Comparison of ENCODE assay signal across 1 cellular context in genomic region chr7:32494946-32495297, GRCh38.
TF ChIP-seq lines count a peak whose summit lies in the region.

No MANE protein-coding gene starts in this region.

TF ChIP-seq in HepG2, 621 proteins besides CTCF, POLR2A, EP300 and RAD21 (continued from another document and continues in another):
- TF ChIP-seq ZNF512B (CRISPR knock-in tag; IDR thresholded peaks at IDR 0.05; ENCODE audit: borderline replicate concordance) (0 out of 2 replicates have a peak, but pooled peaks have one; percentile 45), CHD2 (IDR thresholded peaks at IDR 0.05; ENCODE audit: low read depth, low read length) (no peak), MAX (IDR thresholded peaks at IDR 0.05) (peak; percentile 30; the same call in 1 of the 2 replicates), ZNF713 (CRISPR knock-in tag; IDR thresholded peaks at IDR 0.05) (no peak), ARID5B (CRISPR knock-in tag; IDR thresholded peaks at IDR 0.05) (no peak), ZNF552 (CRISPR knock-in tag; IDR thresholded peaks at IDR 0.05; ENCODE audit: borderline replicate concordance) (no peak), HMGA1 (CRISPR knock-in tag; conservative IDR thresholded peaks at IDR 0.05) (no peak), ZNF430 (CRISPR knock-in tag; IDR thresholded peaks at IDR 0.05) (peak; percentile 4; the same call in 1 of the 2 replicates), ZNF367 (CRISPR knock-in tag; IDR thresholded peaks at IDR 0.05; ENCODE audit: borderline replicate concordance) (no peak), NCOA5 (CRISPR knock-in tag; IDR thresholded peaks at IDR 0.05) (no peak), HDAC6 (IDR thresholded peaks at IDR 0.05; ENCODE audit: low read depth, low read length) (no peak), JUNB (CRISPR knock-in tag; IDR thresholded peaks at IDR 0.05; ENCODE audit: borderline replicate concordance) (no peak), SRY (CRISPR knock-in tag; IDR thresholded peaks at IDR 0.05) (no peak; the same call in 1 of the 2 replicates), ZNF740 (CRISPR knock-in tag; IDR thresholded peaks at IDR 0.05) (no peak), AGO2 (optimal IDR thresholded peaks at IDR 0.05; ENCODE audit: low read depth, low read length) (no peak), DNMT3B (CRISPR knock-in tag; conservative IDR thresholded peaks at IDR 0.05) (no peak), ATF1 (CRISPR knock-in tag; IDR thresholded peaks at IDR 0.05) (no peak), ZNF496 (CRISPR knock-in tag; IDR thresholded peaks at IDR 0.05; ENCODE audit: insufficient replicate concordance) (no peak), HINFP (CRISPR knock-in tag; IDR thresholded peaks at IDR 0.05; ENCODE audit: low read depth) (no peak), ZBTB21 (CRISPR knock-in tag; IDR thresholded peaks at IDR 0.05) (no peak), ZNF296 (CRISPR knock-in tag; conservative IDR thresholded peaks at IDR 0.05) (no peak), ZNF773 (CRISPR knock-in tag; IDR thresholded peaks at IDR 0.05; ENCODE audit: borderline replicate concordance) (no peak), IRF1 (CRISPR knock-in tag; IDR thresholded peaks at IDR 0.05; ENCODE audit: low read depth) (no peak), NRL (CRISPR knock-in tag; IDR thresholded peaks at IDR 0.05; ENCODE audit: borderline replicate concordance) (no peak), FOXM1 (CRISPR knock-in tag; IDR thresholded peaks at IDR 0.05) (no peak), HBP1 (CRISPR knock-in tag; IDR thresholded peaks at IDR 0.05; ENCODE audit: low read depth) (peak; percentile 68; the same call in 1 of the 2 replicates), MEIS1 (CRISPR knock-in tag; IDR thresholded peaks at IDR 0.05; ENCODE audit: borderline replicate concordance) (no peak), ZNF232 (CRISPR knock-in tag; IDR thresholded peaks at IDR 0.05; ENCODE audit: borderline replicate concordance) (no peak), ETV5 (CRISPR knock-in tag; IDR thresholded peaks at IDR 0.05; ENCODE audit: borderline replicate concordance) (no peak), NR1H2 (CRISPR knock-in tag; IDR thresholded peaks at IDR 0.05; ENCODE audit: borderline replicate concordance, low read depth) (no peak), RBM22 (optimal IDR thresholded peaks at IDR 0.05; ENCODE audit: low read length) (no peak), ZFP36L2 (CRISPR knock-in tag; IDR thresholded peaks at IDR 0.05) (no peak), GMEB1 (CRISPR knock-in tag; IDR thresholded peaks at IDR 0.05; ENCODE audit: borderline replicate concordance) (no peak), ZBTB10 (CRISPR knock-in tag; IDR thresholded peaks at IDR 0.05; ENCODE audit: borderline replicate concordance) (no peak), HNRNPLL (IDR thresholded peaks at IDR 0.05; ENCODE audit: low read depth, low read length, poor library complexity, severe bottlenecking) (peak; percentile 87), ZSCAN12 (CRISPR knock-in tag; IDR thresholded peaks at IDR 0.05) (no peak), ZNF225 (CRISPR knock-in tag; IDR thresholded peaks at IDR 0.05) (no peak), MIXL1 (CRISPR knock-in tag; IDR thresholded peaks at IDR 0.05) (no peak), ONECUT2 (CRISPR knock-in tag; IDR thresholded peaks at IDR 0.05) (no peak), POLR2AphosphoS5 (IDR thresholded peaks at IDR 0.05; ENCODE audit: low read depth, low read length) (peak; percentile 90), ZNF589 (CRISPR knock-in tag; conservative IDR thresholded peaks at IDR 0.05) (no peak), ZBTB34 (CRISPR knock-in tag; IDR thresholded peaks at IDR 0.05) (no peak), IRF2 (CRISPR knock-in tag; IDR thresholded peaks at IDR 0.05) (0 out of 2 replicates have a peak, but pooled peaks have one; percentile 9), U2AF2 (IDR thresholded peaks at IDR 0.05; ENCODE audit: low read depth, low read length) (no peak), XBP1 (CRISPR knock-in tag; IDR thresholded peaks at IDR 0.05) (no peak), TRIM24 (CRISPR knock-in tag; IDR thresholded peaks at IDR 0.05) (no peak), TAF1 (CRISPR knock-in tag; IDR thresholded peaks at IDR 0.05) (peak; percentile 79; the same call in 1 of the 2 replicates), KMT2A (CRISPR knock-in tag; IDR thresholded peaks at IDR 0.05) (0 out of 2 replicates have a peak, but pooled peaks have one; percentile 15), FOSL2 (CRISPR knock-in tag; IDR thresholded peaks at IDR 0.05) (0 out of 2 replicates have a peak, but pooled peaks have one; percentile 1), ZSCAN30 (CRISPR knock-in tag; IDR thresholded peaks at IDR 0.05) (0 out of 2 replicates have a peak, but pooled peaks have one; percentile 66), ZNF546 (CRISPR knock-in tag; conservative IDR thresholded peaks at IDR 0.05) (0 out of 2 replicates have a peak, but pooled peaks have one; percentile 9)
